Comparison of ENCODE assay signal across 1 cellular context in the genomic region with DNA sequence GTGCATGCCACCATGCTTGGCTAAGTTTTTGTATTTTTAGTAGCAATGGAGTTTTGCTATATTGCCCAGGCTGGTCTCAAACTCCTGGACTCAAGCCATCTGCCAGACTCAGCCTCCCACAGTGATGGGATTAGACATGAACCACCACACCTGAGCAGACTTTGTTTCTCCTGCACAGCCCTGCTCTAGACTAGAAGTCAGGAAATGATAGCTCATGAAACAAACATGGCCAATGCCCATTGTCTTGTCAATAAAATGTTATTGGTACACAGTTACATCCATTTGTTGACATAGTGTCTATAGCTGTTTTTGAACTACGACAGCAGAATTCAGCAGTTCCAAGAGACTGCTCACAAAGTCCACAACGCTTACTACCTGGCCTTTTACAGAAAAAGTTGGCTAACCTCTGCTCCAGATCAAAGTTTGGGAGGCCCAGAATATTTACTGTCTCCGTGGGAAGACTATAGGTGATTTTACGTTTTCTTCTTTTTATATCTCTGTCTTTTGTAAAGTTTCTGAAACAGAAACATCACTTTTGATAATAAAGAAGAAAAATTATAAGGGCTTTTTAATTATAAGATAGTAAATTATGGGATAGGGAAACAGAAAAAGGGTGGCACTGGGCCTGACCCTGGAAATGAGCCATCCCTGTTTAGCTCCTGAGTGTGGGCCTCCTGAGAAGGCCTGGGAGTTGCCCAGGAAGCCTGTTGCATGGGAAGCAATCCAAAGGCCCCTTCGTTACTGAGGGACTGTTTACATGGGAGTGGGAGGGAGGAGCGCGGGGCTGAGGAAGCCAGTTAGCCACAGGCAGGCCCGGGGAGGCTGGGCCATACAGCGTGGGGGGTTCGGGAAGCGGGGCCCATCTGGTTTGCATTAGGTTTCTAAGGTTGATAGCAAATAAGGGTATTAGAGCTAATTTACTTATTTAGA.
TF ChIP-seq lines count a peak whose summit lies in the region.

No MANE protein-coding gene starts in this region.

TF ChIP-seq in HepG2, 621 proteins besides CTCF, POLR2A, EP300 and RAD21 (continued from another document and continues in another):
- TF ChIP-seq, protein P1, sequence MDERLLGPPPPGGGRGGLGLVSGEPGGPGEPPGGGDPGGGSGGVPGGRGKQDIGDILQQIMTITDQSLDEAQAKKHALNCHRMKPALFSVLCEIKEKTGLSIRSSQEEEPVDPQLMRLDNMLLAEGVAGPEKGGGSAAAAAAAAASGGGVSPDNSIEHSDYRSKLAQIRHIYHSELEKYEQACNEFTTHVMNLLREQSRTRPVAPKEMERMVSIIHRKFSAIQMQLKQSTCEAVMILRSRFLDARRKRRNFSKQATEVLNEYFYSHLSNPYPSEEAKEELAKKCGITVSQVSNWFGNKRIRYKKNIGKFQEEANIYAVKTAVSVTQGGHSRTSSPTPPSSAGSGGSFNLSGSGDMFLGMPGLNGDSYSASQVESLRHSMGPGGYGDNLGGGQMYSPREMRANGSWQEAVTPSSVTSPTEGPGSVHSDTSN (CRISPR knock-in tag; IDR thresholded peaks at IDR 0.05): no peak
- no peak for TF ChIP-seq ZNF451 (CRISPR knock-in tag; IDR thresholded peaks at IDR 0.05)
- peak; percentile 82; the same call in 1 of the 2 replicates for TF ChIP-seq ZNF317 (CRISPR knock-in tag; IDR thresholded peaks at IDR 0.05)
- no peak for TF ChIP-seq ZFP82 (CRISPR knock-in tag; IDR thresholded peaks at IDR 0.05; ENCODE audit: borderline replicate concordance)
- peak; percentile 30 for TF ChIP-seq HDAC2 (CRISPR knock-in tag; IDR thresholded peaks at IDR 0.05)
- TF ChIP-seq, protein P2, sequence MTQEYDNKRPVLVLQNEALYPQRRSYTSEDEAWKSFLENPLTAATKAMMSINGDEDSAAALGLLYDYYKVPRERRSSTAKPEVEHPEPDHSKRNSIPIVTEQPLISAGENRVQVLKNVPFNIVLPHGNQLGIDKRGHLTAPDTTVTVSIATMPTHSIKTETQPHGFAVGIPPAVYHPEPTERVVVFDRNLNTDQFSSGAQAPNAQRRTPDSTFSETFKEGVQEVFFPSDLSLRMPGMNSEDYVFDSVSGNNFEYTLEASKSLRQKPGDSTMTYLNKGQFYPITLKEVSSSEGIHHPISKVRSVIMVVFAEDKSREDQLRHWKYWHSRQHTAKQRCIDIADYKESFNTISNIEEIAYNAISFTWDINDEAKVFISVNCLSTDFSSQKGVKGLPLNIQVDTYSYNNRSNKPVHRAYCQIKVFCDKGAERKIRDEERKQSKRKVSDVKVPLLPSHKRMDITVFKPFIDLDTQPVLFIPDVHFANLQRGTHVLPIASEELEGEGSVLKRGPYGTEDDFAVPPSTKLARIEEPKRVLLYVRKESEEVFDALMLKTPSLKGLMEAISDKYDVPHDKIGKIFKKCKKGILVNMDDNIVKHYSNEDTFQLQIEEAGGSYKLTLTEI (CRISPR knock-in tag; conservative IDR thresholded peaks at IDR 0.05): no peak
- TF ChIP-seq, protein P3, sequence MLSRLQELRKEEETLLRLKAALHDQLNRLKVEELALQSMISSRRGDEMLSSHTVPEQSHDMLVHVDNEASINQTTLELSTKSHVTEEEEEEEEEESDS (CRISPR knock-in tag; IDR thresholded peaks at IDR 0.05; ENCODE audit: borderline replicate concordance): no peak
- TF ChIP-seq, protein P4, sequence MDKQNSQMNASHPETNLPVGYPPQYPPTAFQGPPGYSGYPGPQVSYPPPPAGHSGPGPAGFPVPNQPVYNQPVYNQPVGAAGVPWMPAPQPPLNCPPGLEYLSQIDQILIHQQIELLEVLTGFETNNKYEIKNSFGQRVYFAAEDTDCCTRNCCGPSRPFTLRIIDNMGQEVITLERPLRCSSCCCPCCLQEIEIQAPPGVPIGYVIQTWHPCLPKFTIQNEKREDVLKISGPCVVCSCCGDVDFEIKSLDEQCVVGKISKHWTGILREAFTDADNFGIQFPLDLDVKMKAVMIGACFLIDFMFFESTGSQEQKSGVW (CRISPR knock-in tag; IDR thresholded peaks at IDR 0.05; ENCODE audit: borderline replicate concordance): no peak
- TF ChIP-seq TBX3 (IDR thresholded peaks at IDR 0.05; ENCODE audit: borderline replicate concordance): no peak
- TF ChIP-seq FOXC1 (CRISPR knock-in tag; IDR thresholded peaks at IDR 0.05; ENCODE audit: borderline replicate concordance): 0 out of 2 replicates have a peak, but pooled peaks have one; percentile 54
- TF ChIP-seq PRPF4 (IDR thresholded peaks at IDR 0.05; ENCODE audit: low read depth, low read length, poor library complexity, severe bottlenecking): no peak
- TF ChIP-seq SALL1 (CRISPR knock-in tag; IDR thresholded peaks at IDR 0.05): peak; percentile 67
- TF ChIP-seq SP5 (CRISPR knock-in tag; IDR thresholded peaks at IDR 0.05; ENCODE audit: borderline replicate concordance, low read depth): 0 out of 2 replicates have a peak, but pooled peaks have one; percentile 16
- TF ChIP-seq NFRKB (IDR thresholded peaks at IDR 0.05): no peak
- no peak for TF ChIP-seq ZNF20 (CRISPR knock-in tag; IDR thresholded peaks at IDR 0.05)
- no peak for TF ChIP-seq GPN1 (CRISPR knock-in tag; IDR thresholded peaks at IDR 0.05; ENCODE audit: borderline replicate concordance)
- no peak for TF ChIP-seq ZNF569 (CRISPR knock-in tag; IDR thresholded peaks at IDR 0.05; ENCODE audit: borderline replicate concordance)
- no peak for TF ChIP-seq ZEB1 (IDR thresholded peaks at IDR 0.05; ENCODE audit: insufficient replicate concordance, low read depth)
- no peak for TF ChIP-seq ADNP (CRISPR knock-in tag; IDR thresholded peaks at IDR 0.05)
- peak; percentile 58 for TF ChIP-seq CREM (IDR thresholded peaks at IDR 0.05)
- no peak for TF ChIP-seq CREM (CRISPR knock-in tag; IDR thresholded peaks at IDR 0.05)
- TF ChIP-seq ZNF572 (CRISPR knock-in tag; IDR thresholded peaks at IDR 0.05): no peak
- TF ChIP-seq, protein P5, sequence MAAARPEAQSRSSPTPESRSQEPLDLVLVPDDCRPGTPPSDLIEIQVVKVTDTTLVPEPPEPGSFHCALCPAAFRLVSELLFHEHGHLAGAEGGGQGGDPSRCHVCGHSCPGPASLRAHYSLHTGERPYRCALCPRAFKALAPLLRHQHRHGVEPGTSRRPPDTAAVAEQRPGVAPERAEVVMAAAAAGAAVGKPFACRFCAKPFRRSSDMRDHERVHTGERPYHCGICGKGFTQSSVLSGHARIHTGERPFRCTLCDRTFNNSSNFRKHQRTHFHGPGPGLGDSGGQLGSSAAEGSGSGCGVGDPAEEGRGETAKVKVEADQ (CRISPR knock-in tag; IDR thresholded peaks at IDR 0.05; ENCODE audit: borderline replicate concordance): no peak
- no peak for TF ChIP-seq MYNN (CRISPR knock-in tag; IDR thresholded peaks at IDR 0.05; ENCODE audit: low read depth)
- TF ChIP-seq MLLT10 (CRISPR knock-in tag; IDR thresholded peaks at IDR 0.05): no peak
- TF ChIP-seq, protein P6, sequence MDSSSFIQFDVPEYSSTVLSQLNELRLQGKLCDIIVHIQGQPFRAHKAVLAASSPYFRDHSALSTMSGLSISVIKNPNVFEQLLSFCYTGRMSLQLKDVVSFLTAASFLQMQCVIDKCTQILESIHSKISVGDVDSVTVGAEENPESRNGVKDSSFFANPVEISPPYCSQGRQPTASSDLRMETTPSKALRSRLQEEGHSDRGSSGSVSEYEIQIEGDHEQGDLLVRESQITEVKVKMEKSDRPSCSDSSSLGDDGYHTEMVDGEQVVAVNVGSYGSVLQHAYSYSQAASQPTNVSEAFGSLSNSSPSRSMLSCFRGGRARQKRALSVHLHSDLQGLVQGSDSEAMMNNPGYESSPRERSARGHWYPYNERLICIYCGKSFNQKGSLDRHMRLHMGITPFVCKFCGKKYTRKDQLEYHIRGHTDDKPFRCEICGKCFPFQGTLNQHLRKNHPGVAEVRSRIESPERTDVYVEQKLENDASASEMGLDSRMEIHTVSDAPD (CRISPR knock-in tag; IDR thresholded peaks at IDR 0.05): 0 out of 2 replicates have a peak, but pooled peaks have one; percentile 11
- TF ChIP-seq AGO1 (IDR thresholded peaks at IDR 0.05; ENCODE audit: low read depth, low read length, poor library complexity, severe bottlenecking): no peak
- no peak for TF ChIP-seq CREB1 (IDR thresholded peaks at IDR 0.05)
- no peak for TF ChIP-seq CREB1 (CRISPR knock-in tag; IDR thresholded peaks at IDR 0.05)
- peak; percentile 44; the same call in 1 of the 2 replicates for TF ChIP-seq TARDBP (CRISPR knock-in tag; IDR thresholded peaks at IDR 0.05)
- no peak for TF ChIP-seq RELA (CRISPR knock-in tag; IDR thresholded peaks at IDR 0.05)
- TF ChIP-seq CBX5 (CRISPR knock-in tag; IDR thresholded peaks at IDR 0.05; ENCODE audit: borderline replicate concordance): no peak
- TF ChIP-seq YEATS4 (CRISPR knock-in tag; IDR thresholded peaks at IDR 0.05; ENCODE audit: borderline replicate concordance): no peak
- no peak for TF ChIP-seq GABPA (IDR thresholded peaks at IDR 0.05; ENCODE audit: low read depth, low read length)
- peak; percentile 21; the same call in 1 of the 2 replicates for TF ChIP-seq GABPA (CRISPR knock-in tag; IDR thresholded peaks at IDR 0.05; ENCODE audit: low read depth)
- TF ChIP-seq, protein P7, sequence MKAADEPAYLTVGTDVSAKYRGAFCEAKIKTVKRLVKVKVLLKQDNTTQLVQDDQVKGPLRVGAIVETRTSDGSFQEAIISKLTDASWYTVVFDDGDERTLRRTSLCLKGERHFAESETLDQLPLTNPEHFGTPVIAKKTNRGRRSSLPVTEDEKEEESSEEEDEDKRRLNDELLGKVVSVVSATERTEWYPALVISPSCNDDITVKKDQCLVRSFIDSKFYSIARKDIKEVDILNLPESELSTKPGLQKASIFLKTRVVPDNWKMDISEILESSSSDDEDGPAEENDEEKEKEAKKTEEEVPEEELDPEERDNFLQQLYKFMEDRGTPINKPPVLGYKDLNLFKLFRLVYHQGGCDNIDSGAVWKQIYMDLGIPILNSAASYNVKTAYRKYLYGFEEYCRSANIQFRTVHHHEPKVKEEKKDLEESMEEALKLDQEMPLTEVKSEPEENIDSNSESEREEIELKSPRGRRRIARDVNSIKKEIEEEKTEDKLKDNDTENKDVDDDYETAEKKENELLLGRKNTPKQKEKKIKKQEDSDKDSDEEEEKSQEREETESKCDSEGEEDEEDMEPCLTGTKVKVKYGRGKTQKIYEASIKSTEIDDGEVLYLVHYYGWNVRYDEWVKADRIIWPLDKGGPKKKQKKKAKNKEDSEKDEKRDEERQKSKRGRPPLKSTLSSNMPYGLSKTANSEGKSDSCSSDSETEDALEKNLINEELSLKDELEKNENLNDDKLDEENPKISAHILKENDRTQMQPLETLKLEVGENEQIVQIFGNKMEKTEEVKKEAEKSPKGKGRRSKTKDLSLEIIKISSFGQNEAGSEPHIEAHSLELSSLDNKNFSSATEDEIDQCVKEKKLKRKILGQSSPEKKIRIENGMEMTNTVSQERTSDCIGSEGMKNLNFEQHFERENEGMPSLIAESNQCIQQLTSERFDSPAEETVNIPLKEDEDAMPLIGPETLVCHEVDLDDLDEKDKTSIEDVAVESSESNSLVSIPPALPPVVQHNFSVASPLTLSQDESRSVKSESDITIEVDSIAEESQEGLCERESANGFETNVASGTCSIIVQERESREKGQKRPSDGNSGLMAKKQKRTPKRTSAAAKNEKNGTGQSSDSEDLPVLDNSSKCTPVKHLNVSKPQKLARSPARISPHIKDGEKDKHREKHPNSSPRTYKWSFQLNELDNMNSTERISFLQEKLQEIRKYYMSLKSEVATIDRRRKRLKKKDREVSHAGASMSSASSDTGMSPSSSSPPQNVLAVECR (CRISPR knock-in tag; IDR thresholded peaks at IDR 0.05; ENCODE audit: borderline replicate concordance): peak; percentile 40; the same call in 1 of the 2 replicates
- TF ChIP-seq, protein P8, sequence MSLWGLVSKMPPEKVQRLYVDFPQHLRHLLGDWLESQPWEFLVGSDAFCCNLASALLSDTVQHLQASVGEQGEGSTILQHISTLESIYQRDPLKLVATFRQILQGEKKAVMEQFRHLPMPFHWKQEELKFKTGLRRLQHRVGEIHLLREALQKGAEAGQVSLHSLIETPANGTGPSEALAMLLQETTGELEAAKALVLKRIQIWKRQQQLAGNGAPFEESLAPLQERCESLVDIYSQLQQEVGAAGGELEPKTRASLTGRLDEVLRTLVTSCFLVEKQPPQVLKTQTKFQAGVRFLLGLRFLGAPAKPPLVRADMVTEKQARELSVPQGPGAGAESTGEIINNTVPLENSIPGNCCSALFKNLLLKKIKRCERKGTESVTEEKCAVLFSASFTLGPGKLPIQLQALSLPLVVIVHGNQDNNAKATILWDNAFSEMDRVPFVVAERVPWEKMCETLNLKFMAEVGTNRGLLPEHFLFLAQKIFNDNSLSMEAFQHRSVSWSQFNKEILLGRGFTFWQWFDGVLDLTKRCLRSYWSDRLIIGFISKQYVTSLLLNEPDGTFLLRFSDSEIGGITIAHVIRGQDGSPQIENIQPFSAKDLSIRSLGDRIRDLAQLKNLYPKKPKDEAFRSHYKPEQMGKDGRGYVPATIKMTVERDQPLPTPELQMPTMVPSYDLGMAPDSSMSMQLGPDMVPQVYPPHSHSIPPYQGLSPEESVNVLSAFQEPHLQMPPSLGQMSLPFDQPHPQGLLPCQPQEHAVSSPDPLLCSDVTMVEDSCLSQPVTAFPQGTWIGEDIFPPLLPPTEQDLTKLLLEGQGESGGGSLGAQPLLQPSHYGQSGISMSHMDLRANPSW (CRISPR knock-in tag; IDR thresholded peaks at IDR 0.05; ENCODE audit: borderline replicate concordance): no peak
- no peak for TF ChIP-seq NFKB2 (CRISPR knock-in tag; IDR thresholded peaks at IDR 0.05; ENCODE audit: borderline replicate concordance)
- TF ChIP-seq ZNF484 (CRISPR knock-in tag; IDR thresholded peaks at IDR 0.05; ENCODE audit: borderline replicate concordance, low read depth): no peak
- TF ChIP-seq KLF6 (CRISPR knock-in tag; IDR thresholded peaks at IDR 0.05): no peak
- TF ChIP-seq, protein P9, sequence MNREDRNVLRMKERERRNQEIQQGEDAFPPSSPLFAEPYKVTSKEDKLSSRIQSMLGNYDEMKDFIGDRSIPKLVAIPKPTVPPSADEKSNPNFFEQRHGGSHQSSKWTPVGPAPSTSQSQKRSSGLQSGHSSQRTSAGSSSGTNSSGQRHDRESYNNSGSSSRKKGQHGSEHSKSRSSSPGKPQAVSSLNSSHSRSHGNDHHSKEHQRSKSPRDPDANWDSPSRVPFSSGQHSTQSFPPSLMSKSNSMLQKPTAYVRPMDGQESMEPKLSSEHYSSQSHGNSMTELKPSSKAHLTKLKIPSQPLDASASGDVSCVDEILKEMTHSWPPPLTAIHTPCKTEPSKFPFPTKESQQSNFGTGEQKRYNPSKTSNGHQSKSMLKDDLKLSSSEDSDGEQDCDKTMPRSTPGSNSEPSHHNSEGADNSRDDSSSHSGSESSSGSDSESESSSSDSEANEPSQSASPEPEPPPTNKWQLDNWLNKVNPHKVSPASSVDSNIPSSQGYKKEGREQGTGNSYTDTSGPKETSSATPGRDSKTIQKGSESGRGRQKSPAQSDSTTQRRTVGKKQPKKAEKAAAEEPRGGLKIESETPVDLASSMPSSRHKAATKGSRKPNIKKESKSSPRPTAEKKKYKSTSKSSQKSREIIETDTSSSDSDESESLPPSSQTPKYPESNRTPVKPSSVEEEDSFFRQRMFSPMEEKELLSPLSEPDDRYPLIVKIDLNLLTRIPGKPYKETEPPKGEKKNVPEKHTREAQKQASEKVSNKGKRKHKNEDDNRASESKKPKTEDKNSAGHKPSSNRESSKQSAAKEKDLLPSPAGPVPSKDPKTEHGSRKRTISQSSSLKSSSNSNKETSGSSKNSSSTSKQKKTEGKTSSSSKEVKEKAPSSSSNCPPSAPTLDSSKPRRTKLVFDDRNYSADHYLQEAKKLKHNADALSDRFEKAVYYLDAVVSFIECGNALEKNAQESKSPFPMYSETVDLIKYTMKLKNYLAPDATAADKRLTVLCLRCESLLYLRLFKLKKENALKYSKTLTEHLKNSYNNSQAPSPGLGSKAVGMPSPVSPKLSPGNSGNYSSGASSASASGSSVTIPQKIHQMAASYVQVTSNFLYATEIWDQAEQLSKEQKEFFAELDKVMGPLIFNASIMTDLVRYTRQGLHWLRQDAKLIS (CRISPR knock-in tag; IDR thresholded peaks at IDR 0.05): no peak
- TF ChIP-seq ZNF543 (CRISPR knock-in tag; IDR thresholded peaks at IDR 0.05): 0 out of 2 replicates have a peak, but pooled peaks have one; percentile 46
- no peak for TF ChIP-seq ZNF678 (CRISPR knock-in tag; IDR thresholded peaks at IDR 0.05)
